In genomic region chr22:26377170-26377825, GRCh38 we compare ENCODE assay signal across 15 cellular contexts. TPM values are rescaled to one million over a fixed set of nuclear protein-coding genes. Genes with fewer than 3 reads are reported as not detected.
DNase-seq lines count a peak whose midpoint lies in the region; ATAC-seq, FAIRE-seq and TF ChIP-seq lines count a peak whose summit lies in the region.
"Had no signal": no experiment of that assay in that cellular context is flagged by ENCODE, and none has a peak within 500 bp of the region (broad histone marks: within the 10 kb centered on the region; RNA-seq: fewer than 3 reads in every experiment).

No MANE protein-coding gene starts in this region.

- H4K20me1 ChIP-seq in HepG2 (ENCODE audit: insufficient read depth, low read length), result no peaks in the 10 kb centered on the region
- H4K20me1 ChIP-seq in OCI-LY7 (ENCODE audit: insufficient read depth, low read length), result no peaks in the 10 kb centered on the region

- no peaks in the 10 kb centered on the region for H3K36me3 ChIP-seq in HepG2 (replicated peaks in 1 of 2; ENCODE audit: control insufficient read depth in 1 of 2, insufficient read depth in 2 of 2, low read length in 2 of 2)
- no peaks in the 10 kb centered on the region for H3K36me3 ChIP-seq in right lobe of liver
- no peaks in the 10 kb centered on the region for H3K36me3 ChIP-seq in OCI-LY7 (ENCODE audit: insufficient read depth, low read length)
- H3K36me3 ChIP-seq: vagina had no signal

- TF ChIP-seq CTCF in HepG2 (CRISPR knock-in tag; IDR thresholded peaks at IDR 0.05) (peak; percentile 25; the same call in 1 of the 2 replicates), right lobe of liver (IDR thresholded peaks at IDR 0.05) (no peak), OCI-LY7 (conservative IDR thresholded peaks at IDR 0.05; ENCODE audit: low read length) (peak; percentile 24; the same call in 1 of the 2 replicates), fibroblast of villous mesenchyme (IDR thresholded peaks at IDR 0.05; ENCODE audit: insufficient read depth, low read depth, low read length) (peak; percentile 14), GM20000 (IDR thresholded peaks at IDR 0.05; ENCODE audit: extremely low read depth, missing control alignments) (no peak)

- H3K4me1 ChIP-seq in HepG2 (ENCODE audit: insufficient read depth, low read length) (no peaks in the 10 kb centered on the region), right lobe of liver (no peaks in the 10 kb centered on the region), OCI-LY7 (ENCODE audit: insufficient read depth, low read length, poor library complexity, severe bottlenecking) (no peaks in the 10 kb centered on the region)
- H3K4me1 ChIP-seq: vagina had no signal

- H3K79me2 ChIP-seq in HepG2 (ENCODE audit: insufficient read depth, low read length), result no peaks in the 10 kb centered on the region
- H3K79me2 ChIP-seq in OCI-LY7 (ENCODE audit: insufficient read depth, low read depth, low read length), result no peaks in the 10 kb centered on the region

- H2AFZ ChIP-seq in HepG2 (ENCODE audit: low read length) (no peak overlapping the region), OCI-LY7 (ENCODE audit: low read length) (no peak overlapping the region)

- no peak overlapping the region for H3K27ac ChIP-seq in HepG2 (ENCODE audit: extremely low read length, insufficient read depth, low read length)
- H3K27ac ChIP-seq in right lobe of liver, result no peak overlapping the region
- H3K27ac ChIP-seq in OCI-LY7 (ENCODE audit: low read depth, low read length, poor library complexity, severe bottlenecking), result no peak overlapping the region
- H3K27ac ChIP-seq: vagina had no signal

- no peak overlapping the region for H3K9ac ChIP-seq in HepG2 (ENCODE audit: insufficient read depth, low read depth, low read length)
- H3K9ac ChIP-seq: SK-N-SH had no signal

- CTCF ChIA-PET in HepG2 (lab: Yijun Ruan, JAX; ENCODE audit: low intra/inter-chr PET ratio, low total read pairs) (no interaction called here), OCI-LY7 (lab: Charles Lee; ENCODE audit: unreplicated experiment) (no interaction called here)

- H3K9me3 ChIP-seq in HepG2 (ENCODE audit: low read length) (no peaks in the 10 kb centered on the region), right lobe of liver (no peaks in the 10 kb centered on the region), OCI-LY7 (ENCODE audit: low read length) (no peaks in the 10 kb centered on the region)
- H3K9me3 ChIP-seq: SK-N-SH, vagina had no signal

- TF ChIP-seq EP300 in HepG2 (IDR thresholded peaks at IDR 0.05; ENCODE audit: low read depth in 2 of 2, low read length in 2 of 2) (no peak), HepG2 (CRISPR knock-in tag; IDR thresholded peaks at IDR 0.05; ENCODE audit: borderline replicate concordance) (no peak)

- ATAC-seq in HepG2 (no peak), right lobe of liver (no peak), HG03565 (IDR thresholded peaks at IDR 0.05; ENCODE audit: unreplicated experiment) (no peak), Right ventricle myocardium inferior (no peak), GM21723 (IDR thresholded peaks at IDR 0.05; ENCODE audit: unreplicated experiment) (no peak)
- ATAC-seq: left cardiac atrium had no signal

- in situ Hi-C loops in HepG2 (cut with HindIII; ENCODE audit: extremely low pct_ligation_motif_present, low pct_unique_long_range_greater_than_20kb), result no loop called here

- FAIRE-seq in HepG2 (lab: Jason Lieb, UNC), result no peak
- FAIRE-seq: H54 had no signal

- WGBS in HepG2 (ENCODE audit: low lambda C conversion rate), result 23% methylated on average over 15 of the region's 15 CpGs
- 12% methylated on average over 13 of the region's 15 CpGs for WGBS in right lobe of liver (ENCODE audit: insufficient coverage, low coverage, low lambda C conversion rate, missing lambda C conversion rate)

- no peaks in the 10 kb centered on the region for H3K9me2 ChIP-seq in OCI-LY7 (ENCODE audit: insufficient read depth, low read length)
- H3K9me2 ChIP-seq: SK-N-SH had no signal

- no peak for TF ChIP-seq POLR2A in HepG2 (IDR thresholded peaks at IDR 0.05; ENCODE audit: insufficient read depth in 1 of 2, low read depth in 2 of 2, low read length in 2 of 2)
- no peak for TF ChIP-seq POLR2A in right lobe of liver (IDR thresholded peaks at IDR 0.05)

- H3K4me2 ChIP-seq in HepG2 (ENCODE audit: low read depth, low read length) (no peak overlapping the region), OCI-LY7 (ENCODE audit: low read length) (no peak overlapping the region)
- H3K4me2 ChIP-seq: SK-N-SH had no signal

- H3K4me3 ChIP-seq in HepG2 (replicated peaks in 1 of 3; ENCODE audit: insufficient read depth in 1 of 3, low read depth in 2 of 3, low read length in 3 of 3) (no peak overlapping the region), right lobe of liver (no peak overlapping the region), OCI-LY7 (ENCODE audit: low read depth, low read length, poor library complexity, severe bottlenecking) (no peak overlapping the region), fibroblast of villous mesenchyme (ENCODE audit: low read depth, low read length) (no peak overlapping the region)
- H3K4me3 ChIP-seq: vagina had no signal

- no TSS peak for BruUV-seq in HepG2 (replicated peaks; lab: Mats Ljungman, UMichigan)
- BruUV-seq in OCI-LY7 (replicated peaks; lab: Mats Ljungman, UMichigan), result no TSS peak

- H3K27me3 ChIP-seq in HepG2 (ENCODE audit: control insufficient read depth in 1 of 2, insufficient read depth in 2 of 2, low read length in 2 of 2), result peaks cover 0 to 14% of the 10 kb centered on the region in 2 experiments; a peak in 1 of 5 replicates
- H3K27me3 ChIP-seq in right lobe of liver, result no peaks in the 10 kb centered on the region
- H3K27me3 ChIP-seq: vagina had no signal

- no peak for DNase-seq in HepG2 (ENCODE audit: low spot score)
- DNase-seq in right lobe of liver, result no peak
- no peak for DNase-seq in OCI-LY7 (ENCODE audit: low spot score)
- no peak for DNase-seq in fibroblast of villous mesenchyme (ENCODE audit: low read depth)
- no peak for DNase-seq in GM20000 (ENCODE audit: low spot score)
- DNase-seq in Right ventricle myocardium inferior (ENCODE audit: missing footprints), result no peak
- DNase-seq: activated CD4-positive, alpha-beta T cell treated with anti-CD3 and anti-CD28 coated beads, Interleukin-2, amount 50 U/mL, for 1 hour; activated naive CD4-positive, alpha-beta T cell; left cardiac atrium; NCI-H2227 treated with DMSO at 0.1 percent for 48 hours; SK-N-SH had no signal

- no peak for TF ChIP-seq RAD21 in HepG2 (CRISPR knock-in tag; IDR thresholded peaks at IDR 0.05)

- POLR2A ChIA-PET in HepG2 (lab: Yijun Ruan, JAX), result no interaction called here
- POLR2A ChIA-PET in OCI-LY7 (lab: Charles Lee), result no interaction called here

- intact Hi-C loops in HepG2 (cut with micrococcal nuclease; ENCODE audit: unreplicated experiment) (no loop called here), right lobe of liver (cut with DNase I) (loop anchor here in 1 of 2 donors (10.0 kb wide), 1 partner anchor 278 kb away; the partner anchor contains the start of gene MIAT), OCI-LY7 (cut with micrococcal nuclease; ENCODE audit: unreplicated experiment) (no loop called here), Right ventricle myocardium inferior (cut with DNase I) (no loop called here)

TF ChIP-seq in HepG2, 621 proteins besides CTCF, POLR2A, EP300 and RAD21 (continues in another document):
- TF ChIP-seq ZNF556 (CRISPR knock-in tag; IDR thresholded peaks at IDR 0.05; ENCODE audit: borderline replicate concordance), result no peak
- no peak for TF ChIP-seq PAF1 (CRISPR knock-in tag; IDR thresholded peaks at IDR 0.05)
- no peak for TF ChIP-seq GMEB2 (CRISPR knock-in tag; IDR thresholded peaks at IDR 0.05; ENCODE audit: low read depth)
- no peak for TF ChIP-seq ZNF891 (CRISPR knock-in tag; IDR thresholded peaks at IDR 0.05)

RNA-seq across cellular contexts. Expression of gene ASPHD2, which starts 51.8 kb away (rescaled TPM):
- total RNA-seq in HepG2 (2016; rRNA removed; fragmentation: Illumina TruSeq; extraction: Trizol) (0.04 TPM in 1 of 2 replicates, not detected in the other), right lobe of liver (under 1 TPM in 3 of 6 experiments, not detected in 3; 0.07 to 0.38 (median 0.12) TPM), OCI-LY7 (2022) (5.5 and 6.1 TPM in 2 replicates), fibroblast of villous mesenchyme (0.32 and 2.2 TPM in 2 replicates), Right ventricle myocardium inferior (0.19 TPM)
- not detected in 2 replicates for total RNA-seq in HepG2 (2016; cell fraction: cytosol; rRNA removed; fragmentation: Illumina TruSeq; extraction: Trizol; ENCODE audit: low read depth)
- total RNA-seq in HepG2 (2016; cell fraction: insoluble cytoplasmic fraction; rRNA removed; fragmentation: Illumina TruSeq; extraction: Trizol), result 0.06 TPM in 1 of 2 replicates, not detected in the other
- total RNA-seq in HepG2 (2016; cell fraction: membrane; rRNA removed; fragmentation: Illumina TruSeq; extraction: Trizol), result 0.06 TPM in 1 of 2 replicates, not detected in the other
- total RNA-seq in HepG2 (2016; cell fraction: nucleus; rRNA removed; fragmentation: Illumina TruSeq; extraction: Trizol), result 0.09 TPM in 1 of 2 replicates, not detected in the other
- 0.04 TPM in 2 replicates for polyA plus RNA-seq in HepG2 (2011; rRNA removed)
- polyA plus RNA-seq in HepG2 (2011; cell fraction: cytosol; rRNA removed), result 0.03 and 0.04 TPM in 2 replicates
- 0.05 TPM in 2 replicates for polyA plus RNA-seq in HepG2 (2011; cell fraction: nucleus; rRNA removed)
- polyA plus RNA-seq in HepG2 (2012), result 0.13 and 0.28 TPM in 2 replicates
- 0.03 TPM in 1 of 2 replicates, not detected in the other for polyA plus RNA-seq in HepG2 (2016; cell fraction: cytosol; fragmentation: Illumina TruSeq; extraction: Trizol; ENCODE audit: low read depth)
- not detected in 2 replicates for polyA plus RNA-seq in HepG2 (2016; cell fraction: insoluble cytoplasmic fraction; fragmentation: Illumina TruSeq; extraction: Trizol; ENCODE audit: low read depth)
- not detected in 2 replicates for polyA plus RNA-seq in HepG2 (2016; cell fraction: membrane; fragmentation: Illumina TruSeq; extraction: Trizol; ENCODE audit: low read depth)
- polyA plus RNA-seq in HepG2 (2016; cell fraction: nucleus; fragmentation: Illumina TruSeq; extraction: Trizol; ENCODE audit: insufficient read depth, low read depth), result not detected in 2 replicates
- 0.05 TPM in 1 of 2 replicates, not detected in the other for polyA minus RNA-seq in HepG2 (2011; rRNA and poly(A)+ RNA removed; ENCODE audit: low replicate concordance)
- not detected in 2 replicates for polyA minus RNA-seq in HepG2 (2011; cell fraction: cytosol; rRNA and poly(A)+ RNA removed)
- not detected in 2 replicates for polyA minus RNA-seq in HepG2 (2011; cell fraction: nucleus; rRNA and poly(A)+ RNA removed)
- total RNA-seq in OCI-LY7 (2014; rRNA removed; shearing (Covaris generic)), result 5.8 and 6.5 TPM in 2 replicates

Comparison
In these comparisons a context has a peak if more than half of its experiments do, and no peak if none do; other contexts are left out.
1. CTCF ChIP-seq: peak in HepG2 (single experiment), OCI-LY7 (single experiment) and fibroblast of villous mesenchyme (single experiment); none in right lobe of liver (0 of 4) and GM20000 (single experiment).